ENCODE assay signal across 8 cellular contexts in genomic region chr6:31734703-31735500, GRCh38.
DNase-seq lines count a peak whose midpoint lies in the region; TF ChIP-seq lines count a peak whose summit lies in the region.

No MANE protein-coding gene starts in this region.

- H3K9me3 ChIP-seq in iPS-20b (ENCODE audit: insufficient read depth, low read depth, low read length), result no peaks in the 10 kb centered on the region

- H3K27ac ChIP-seq in iPS-20b (ENCODE audit: low read length), result peak overlapping the region; percentile 84

- DNase-seq in GDM1 (lab: John Stamatoyannopoulos, UW) (peak; percentile 72), HS-5 (ENCODE audit: low read depth) (peak; percentile 78), T-helper 2 cell (peak in 4 of 5 experiments; percentile 29 to 83 (median 46)), astrocyte of the spinal cord (ENCODE audit: low read depth, low spot score) (peak; percentile 48), HuH-7 (ENCODE audit: low spot score) (no peak), Ammon's horn (ENCODE audit: low spot score) (no peak)
- DNase-seq in stimulated activated CD4-positive, alpha-beta T cell treated with anti-CD3 and anti-CD28 coated beads, Interleukin-15, amount 100 ng/mL, for 24 hours, result peak; percentile 69

- in situ Hi-C loops in astrocyte of the spinal cord (cut with HindIII; ENCODE audit: low sequenced_read_pairs), result no loop called here

- H3K4me3 ChIP-seq in astrocyte of the spinal cord (ENCODE audit: low read depth, low read length), result peak overlapping the region; percentile 63
- H3K4me3 ChIP-seq in iPS-20b (ENCODE audit: low read length), result peak overlapping the region; percentile 71

- H3K36me3 ChIP-seq in iPS-20b (ENCODE audit: insufficient read depth, low read depth, low read length), result peaks cover 40% of the 10 kb centered on the region

- no peak for TF ChIP-seq CTCF in astrocyte of the spinal cord (IDR thresholded peaks at IDR 0.05; ENCODE audit: low read depth, low read length)

- H3K4me1 ChIP-seq in iPS-20b (ENCODE audit: insufficient read depth, low read length), result peaks cover 31% of the 10 kb centered on the region

- no peaks in the 10 kb centered on the region for H3K27me3 ChIP-seq in iPS-20b (ENCODE audit: insufficient read depth, low read length)

- H3K9ac ChIP-seq in iPS-20b (ENCODE audit: low read depth, low read length), result peak overlapping the region; percentile 73

Comparison
In these comparisons a context has a peak if more than half of its experiments do, and no peak if none do; other contexts are left out.
1. DNase-seq: peak in GDM1 (single experiment), HS-5 (single experiment), T-helper 2 cell (4 of 5), astrocyte of the spinal cord (single experiment) and stimulated activated CD4-positive, alpha-beta T cell treated with anti-CD3 and anti-CD28 coated beads, Interleukin-15, amount 100 ng/mL, for 24 hours (single experiment); none in HuH-7 (single experiment) and Ammon's horn (single experiment).